ENCODE assay signal across 25 cellular contexts in the genomic region with DNA sequence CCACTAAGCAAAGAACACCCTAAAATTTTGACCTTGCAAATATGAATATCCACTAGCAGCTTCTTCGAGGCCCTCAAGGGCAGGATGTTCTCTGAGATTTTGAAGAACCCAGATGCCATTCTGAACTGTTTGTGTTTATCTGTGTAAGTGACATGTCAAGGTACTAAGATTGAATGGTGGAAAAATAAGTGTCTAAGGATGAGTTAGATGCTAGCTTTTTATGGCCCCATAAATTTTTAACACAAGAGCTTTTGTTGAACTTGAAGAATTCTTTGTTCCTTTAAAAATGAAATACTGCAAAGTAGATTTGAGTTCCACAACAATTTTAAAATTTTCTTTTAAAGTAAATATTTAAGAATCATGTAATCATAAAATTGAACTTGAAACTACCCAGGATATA.
"Had no signal": no experiment of that assay in that cellular context is flagged by ENCODE, and none has a peak within 500 bp of the region (broad histone marks: within the 10 kb centered on the region; RNA-seq: fewer than 3 reads in every experiment).

No MANE protein-coding gene starts in this region.

- FAIRE-seq: endothelial cell of umbilical vein, frontal cortex, kidney had no signal

- DNase-seq: colonic mucosa; cortex of kidney; effector CD8-positive, alpha-beta T cell; effector memory CD8-positive, alpha-beta T cell; endodermal cell; foreskin keratinocyte; heart left ventricle; hypothalamus; immature natural killer cell; islet precursor cell; kidney; kidney glomerular epithelial cell; left colon; left lung; left ventricle myocardium superior; lower lobe of right lung; mesenchymal stem cell; mucosa of descending colon; naive B cell; naive thymus-derived CD8-positive, alpha-beta T cell had no signal

- H3K4me3 ChIP-seq: colonic mucosa, esophagus muscularis mucosa, gastroesophageal sphincter, heart left ventricle, hepatocyte, left lung, lower lobe of right lung, mucosa of descending colon had no signal
